In the genomic region with DNA sequence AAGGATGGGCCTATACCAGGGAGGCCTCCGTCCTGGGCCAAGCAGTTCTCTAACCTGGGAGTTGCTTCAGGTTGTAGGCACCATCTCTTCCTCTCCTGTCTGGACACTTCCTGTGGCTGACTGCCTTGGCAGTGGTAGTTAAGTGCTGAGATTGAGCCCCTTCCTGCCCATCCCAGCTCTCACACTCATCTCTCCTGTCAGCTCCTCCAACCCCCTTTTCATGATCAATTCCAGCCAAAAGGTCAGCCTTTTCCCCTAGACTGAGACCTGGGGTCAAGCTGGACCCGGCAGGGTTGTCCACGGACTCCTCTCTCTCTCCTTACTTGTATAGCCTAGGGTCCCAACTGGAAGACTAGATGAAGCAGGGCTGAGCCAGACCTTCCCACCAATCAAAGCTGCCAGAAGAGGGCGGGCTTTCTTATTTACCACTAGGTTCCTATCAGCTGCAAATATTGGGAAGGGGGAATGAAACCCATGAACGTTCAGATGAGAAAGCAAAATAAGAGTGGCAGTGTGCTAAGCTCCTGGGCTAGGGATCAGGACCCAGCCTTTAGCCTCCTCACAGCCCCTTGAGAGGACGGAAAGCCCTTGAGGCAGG, we compare ENCODE assay signal across 10 cellular contexts. TPM values are rescaled to one million over a fixed set of nuclear protein-coding genes. Genes with fewer than 3 reads are reported as not detected.
DNase-seq lines count a peak whose midpoint lies in the region; ATAC-seq and TF ChIP-seq lines count a peak whose summit lies in the region.
"Had no signal": no experiment of that assay in that cellular context is flagged by ENCODE, and none has a peak within 500 bp of the region (broad histone marks: within the 10 kb centered on the region; RNA-seq: fewer than 3 reads in every experiment).

No MANE protein-coding gene starts in this region.

- H3K4me3 Mint-ChIP-seq in HFFc6: no peak overlapping the region
- no peak overlapping the region for H3K4me3 Mint-ChIP-seq in mesothelial cell of epicardium
- H3K4me3 Mint-ChIP-seq: activated CD4-positive, alpha-beta T cell treated with anti-CD3 and anti-CD28 coated beads, Interleukin-2, amount 10 ng/mL, durations not matched to agents 7 days and 5 days had no signal

- H3K27me3 Mint-ChIP-seq in HFFc6 (ENCODE audit: insufficient read depth) (no peaks in the 10 kb centered on the region; the same call in 1 of the 2 replicates), mesothelial cell of epicardium (ENCODE audit: low read depth) (no peaks in the 10 kb centered on the region)
- H3K27me3 Mint-ChIP-seq: activated CD4-positive, alpha-beta T cell treated with anti-CD3 and anti-CD28 coated beads, Interleukin-2, amount 10 ng/mL, durations not matched to agents 7 days and 5 days had no signal

- H3K27me3 ChIP-seq in DND-41 (ENCODE audit: insufficient read depth, low read length, poor library complexity): no peaks in the 10 kb centered on the region

- H3K36me3 Mint-ChIP-seq in HFFc6 (ENCODE audit: low read depth) (0 out of 2 replicates have a peak, but pooled peaks cover 2% of the 10 kb centered on the region), mesothelial cell of epicardium (peaks cover under 1% of the 10 kb centered on the region)

- no peak overlapping the region for H3K4me2 ChIP-seq in DND-41 (ENCODE audit: insufficient read depth, low read length)

- peaks cover 28% of the 10 kb centered on the region for H3K36me3 ChIP-seq in DND-41 (ENCODE audit: insufficient read depth, low read length)

- H3K9me3 ChIP-seq in DND-41 (ENCODE audit: insufficient read depth, low read length, severe bottlenecking): no peaks in the 10 kb centered on the region

- H3K27ac Mint-ChIP-seq in HFFc6 (peak overlapping the region; percentile 56), mesothelial cell of epicardium (peak overlapping the region; percentile 43)
- H3K27ac Mint-ChIP-seq: activated CD4-positive, alpha-beta T cell treated with anti-CD3 and anti-CD28 coated beads, Interleukin-2, amount 10 ng/mL, durations not matched to agents 7 days and 5 days had no signal

- TF ChIP-seq CTCF in DND-41 (IDR thresholded peaks at IDR 0.05; ENCODE audit: borderline replicate concordance, extremely low read depth, low read length, poor library complexity, severe bottlenecking) (peak; percentile 41), HFFc6 (IDR thresholded peaks at IDR 0.05) (peak; percentile 61; the same call in 1 of the 2 replicates), astrocyte of the spinal cord (IDR thresholded peaks at IDR 0.05; ENCODE audit: low read depth, low read length) (peak; percentile 31), mesothelial cell of epicardium (IDR thresholded peaks at IDR 0.05; ENCODE audit: unreplicated experiment) (no peak)

- H3K4me3 ChIP-seq in DND-41 (ENCODE audit: low read depth in 1 of 2, low read length in 2 of 2) (no peak overlapping the region), astrocyte of the spinal cord (ENCODE audit: low read depth, low read length) (no peak overlapping the region)

- DNase-seq in DND-41 (peak; percentile 14), HFFc6 (no peak), astrocyte of the spinal cord (ENCODE audit: low read depth, low spot score) (no peak), mesothelial cell of epicardium (ENCODE audit: low spot score in 2 of 2, unreplicated experiment in 2 of 2) (no peak), dedifferentiated amniotic fluid mesenchymal stem cell (ENCODE audit: extremely low spot score) (no peak)
- DNase-seq in activated CD8-positive, alpha-beta memory T cell treated with anti-CD3 and anti-CD28 coated beads, Interleukin-2, amount 50 U/mL, for 4 hours: no peak
- DNase-seq: activated CD4-positive, alpha-beta T cell treated with anti-CD3 and anti-CD28 coated beads, Interleukin-2, amount 10 ng/mL, durations not matched to agents 7 days and 5 days; left ventricle myocardium superior; SIG-M5 had no signal

- H3K27ac ChIP-seq in DND-41 (ENCODE audit: low read length): no peak overlapping the region

- H3K9ac ChIP-seq in DND-41 (ENCODE audit: low read depth, low read length): no peak overlapping the region

- no peaks in the 10 kb centered on the region for H4K20me1 ChIP-seq in DND-41 (ENCODE audit: insufficient read depth, low read length)

- no peaks in the 10 kb centered on the region for H3K9me3 Mint-ChIP-seq in HFFc6
- H3K9me3 Mint-ChIP-seq in mesothelial cell of epicardium: no peaks in the 10 kb centered on the region
- H3K9me3 Mint-ChIP-seq: activated CD4-positive, alpha-beta T cell treated with anti-CD3 and anti-CD28 coated beads, Interleukin-2, amount 10 ng/mL, durations not matched to agents 7 days and 5 days had no signal

- no peak for ATAC-seq in DND-41 (ENCODE audit: insufficient read depth, low read depth)
- ATAC-seq in HG02678 (IDR thresholded peaks at IDR 0.05; ENCODE audit: unreplicated experiment): no peak

- no peaks in the 10 kb centered on the region for H3K79me2 ChIP-seq in DND-41 (ENCODE audit: insufficient read depth, low read length)

- peaks cover 16% of the 10 kb centered on the region for H3K4me1 Mint-ChIP-seq in HFFc6 (ENCODE audit: low read depth)
- no peaks in the 10 kb centered on the region for H3K4me1 Mint-ChIP-seq in mesothelial cell of epicardium

- H2AFZ ChIP-seq in DND-41 (ENCODE audit: low read depth, low read length): no peak overlapping the region

- no peaks in the 10 kb centered on the region for H3K4me1 ChIP-seq in DND-41 (ENCODE audit: insufficient read depth, low read length)

- in situ Hi-C loops in astrocyte of the spinal cord (cut with HindIII; ENCODE audit: low sequenced_read_pairs): no loop called here

RNA-seq across cellular contexts. Expression of gene KDM5C, which starts 34.5 kb away (rescaled TPM):
- 10 to 100 TPM; 57.9 to 65.9 (median 61.4) TPM for total RNA-seq in HFFc6 (2021; fragmentation: NEBNext Ultra II Directional; extraction: Animal tissue kit (Norgen Biotek cat#: 25700))
- 128 to 134 TPM (median 128 TPM) in 3 replicates for total RNA-seq in mesothelial cell of epicardium
